In genomic region chr9:89359018-89359417, GRCh38 we compare ENCODE assay signal across 10 cellular contexts. TPM values are rescaled to one million over a fixed set of nuclear protein-coding genes. Genes with fewer than 3 reads are reported as not detected.
DNase-seq lines count a peak whose midpoint lies in the region; ATAC-seq and TF ChIP-seq lines count a peak whose summit lies in the region.
"Had no signal": no experiment of that assay in that cellular context is flagged by ENCODE, and none has a peak within 500 bp of the region (broad histone marks: within the 10 kb centered on the region; RNA-seq: fewer than 3 reads in every experiment).

No MANE protein-coding gene starts in this region.

- DNase-seq in D341Med (ENCODE audit: low spot score) = peak; percentile 63
- peak; percentile 32 for DNase-seq in NCI-H2081 treated with DMSO at 0.1 percent for 48 hours (lab: John Stamatoyannopoulos, UW)
- peak in 3 of 4 donors; percentile 9 to 34 (median 28) for DNase-seq in body of pancreas
- DNase-seq in nephron progenitor cell = no peak
- no peak for DNase-seq in germinal center (ENCODE audit: low spot score)
- no peak for DNase-seq in GM23248
- DNase-seq: NCI-H1436, T-helper 9 cell had no signal

- H3K9ac ChIP-seq in GM23248 = no peak overlapping the region

- in situ Hi-C loops in GM23248 (cut with MboI) = no loop called here

- H3K4me1 ChIP-seq in body of pancreas (no peaks in the 10 kb centered on the region), GM23248 (ENCODE audit: insufficient read depth) (no peaks in the 10 kb centered on the region)

- 40 to 61% methylated on average over 3 of the region's 3 CpGs for WGBS in body of pancreas, 2 donors
- WGBS in GM23248 (ENCODE audit: low coverage in 1 of 2, low lambda C conversion rate in 2 of 2, missing lambda C conversion rate in 2 of 2), 2 experiments = 64 to 66% methylated on average over 3 of the region's 3 CpGs

- H3F3A ChIP-seq in GM23248 (ENCODE audit: insufficient read depth) = no peaks in the 10 kb centered on the region; the same call in 1 of the 2 replicates

- no peak overlapping the region for H2AFZ ChIP-seq in GM23248

- no peak for TF ChIP-seq POLR2A in body of pancreas (IDR thresholded peaks at IDR 0.05)

- no peaks in the 10 kb centered on the region for H3K9me3 Mint-ChIP-seq in nephron progenitor cell

- peaks cover under 1% of the 10 kb centered on the region for H3K4me1 Mint-ChIP-seq in nephron progenitor cell

- H3K9me3 ChIP-seq in body of pancreas (no peaks in the 10 kb centered on the region), GM23248 (ENCODE audit: low read depth) (no peaks in the 10 kb centered on the region)

- no peaks in the 10 kb centered on the region for H3K27me3 ChIP-seq in body of pancreas
- H3K27me3 ChIP-seq in GM23248 (replicated peaks; ENCODE audit: insufficient read depth) = no peaks in the 10 kb centered on the region

- H3K36me3 ChIP-seq in body of pancreas (replicated peaks in 1 of 2; ENCODE audit: insufficient read depth in 1 of 2, low read depth in 2 of 2) (peaks cover 0 to 41% of the 10 kb centered on the region in 2 donors), GM23248 (ENCODE audit: low read depth) (peaks cover 16% of the 10 kb centered on the region; the same call in 1 of the 2 replicates)

- intact Hi-C loops in body of pancreas (cut with DNase I) = no loop called here

- no peaks in the 10 kb centered on the region for H3K79me2 ChIP-seq in GM23248 (ENCODE audit: insufficient read depth)

- H3K27ac ChIP-seq in body of pancreas (no peak overlapping the region), GM23248 (no peak overlapping the region)

- no peaks in the 10 kb centered on the region for H3K27me3 Mint-ChIP-seq in nephron progenitor cell (ENCODE audit: low read depth, poor library complexity)

- H3K27ac Mint-ChIP-seq in nephron progenitor cell = peak overlapping the region; percentile 92

- peaks cover 65% of the 10 kb centered on the region for H3K36me3 Mint-ChIP-seq in nephron progenitor cell (ENCODE audit: low read depth)

- H4K20me1 ChIP-seq in GM23248 (ENCODE audit: insufficient read depth) = no peaks in the 10 kb centered on the region

- H3K4me3 ChIP-seq in body of pancreas (no peak overlapping the region), GM23248 (no peak overlapping the region)

- H3K9me2 ChIP-seq in GM23248 (ENCODE audit: insufficient read depth) = no peaks in the 10 kb centered on the region

- ATAC-seq in body of pancreas (no peak), HG02885 (IDR thresholded peaks at IDR 0.05; ENCODE audit: poor library complexity, unreplicated experiment) (no peak), GM21528 (IDR thresholded peaks at IDR 0.05; ENCODE audit: low FRiP score, unreplicated experiment) (no peak)

- no peak overlapping the region for H3K4me2 ChIP-seq in GM23248 (ENCODE audit: unreplicated experiment)

- TF ChIP-seq CTCF in body of pancreas (IDR thresholded peaks at IDR 0.05) (no peak), nephron progenitor cell (IDR thresholded peaks at IDR 0.05) (no peak)

- H3K4me3 Mint-ChIP-seq in nephron progenitor cell = no peak overlapping the region

RNA-seq across cellular contexts. Expression of gene SECISBP2, which starts 40.7 kb away (rescaled TPM):
- 10 to 100 TPM; 54.7 to 65.6 TPM for total RNA-seq in body of pancreas
- total RNA-seq in GM23248 (2014; rRNA removed; shearing (Covaris generic)) = 12.2 and 19.0 TPM in 2 replicates
- 11.9 and 13.0 TPM in 2 replicates for polyA plus RNA-seq in GM23248 (2016; fragmentation: Nextera tagmentation; extraction: Ambion mirVana)

RNA-seq across cellular contexts. Expression of gene CKS2, which starts 48.0 kb away (rescaled TPM):
- total RNA-seq in body of pancreas = 1 to 10 TPM; 2.9 to 4.3 TPM
- total RNA-seq in GM23248 (2014; rRNA removed; shearing (Covaris generic)) = 44.0 and 94.6 TPM in 2 replicates
- polyA plus RNA-seq in GM23248 (2016; fragmentation: Nextera tagmentation; extraction: Ambion mirVana) = 146 and 152 TPM in 2 replicates

Comparison
In these comparisons a context has a peak if more than half of its experiments do, and no peak if none do; other contexts are left out.
1. DNase-seq: peak in D341Med (single experiment), NCI-H2081 treated with DMSO at 0.1 percent for 48 hours (single experiment) and body of pancreas (3 of 4); none in nephron progenitor cell (single experiment), germinal center (single experiment) and GM23248 (single experiment).